Comparison of ENCODE assay signal across 21 cellular contexts in genomic region chr19:7912697-7913564, GRCh38. TPM values are rescaled to one million over a fixed set of nuclear protein-coding genes. Genes with fewer than 3 reads are reported as not detected.
"Had no signal": no experiment of that assay in that cellular context is flagged by ENCODE, and none has a peak within 500 bp of the region (broad histone marks: within the 10 kb centered on the region; RNA-seq: fewer than 3 reads in every experiment).

No MANE protein-coding gene starts in this region.

- ATAC-seq: activated CD8-positive, alpha-beta T cell treated with anti-CD3 and anti-CD28 coated beads, Interleukin-2, amount 10 ng/mL, durations not matched to agents 7 days and 5 days; activated T-cell treated with anti-CD3 and anti-CD28 coated beads, Interleukin-2, amount 50 U/mL, for 4 hours; esophagus mucosa; gastrocnemius medialis; heart left ventricle; T-cell had no signal

- H3K9me3 ChIP-seq: gastrocnemius medialis, heart left ventricle, left ventricle myocardium inferior, tibial nerve, vagina had no signal

- DNase-seq: activated CD4-positive, alpha-beta T cell treated with anti-CD3 and anti-CD28 coated beads, Interleukin-2, amount 10 ng/mL, durations not matched to agents 24 days and 14 days; activated CD4-positive, CD25-positive, alpha-beta regulatory T cell; activated CD8-positive, alpha-beta T cell treated with anti-CD3 and anti-CD28 coated beads, Interleukin-2, amount 10 ng/mL, durations not matched to agents 7 days and 5 days; activated naive CD4-positive, alpha-beta T cell treated with anti-CD3 and anti-CD28 coated beads, Interleukin-2, amount 50 U/mL, for 16 hours; activated T-cell treated with anti-CD3 and anti-CD28 coated beads, Interleukin-2, amount 50 U/mL, for 4 hours; brain microvascular endothelial cell; central memory CD4-positive, alpha-beta T cell; effector CD4-positive, alpha-beta T cell; gastrocnemius medialis; heart left ventricle; left ventricle myocardium inferior; retina; T-cell; T-helper 9 cell had no signal

- H3K27ac Mint-ChIP-seq: activated CD4-positive, alpha-beta T cell treated with anti-CD3 and anti-CD28 coated beads, Interleukin-2, amount 10 ng/mL, durations not matched to agents 24 days and 14 days; activated CD8-positive, alpha-beta T cell treated with anti-CD3 and anti-CD28 coated beads, Interleukin-2, amount 10 ng/mL, durations not matched to agents 7 days and 5 days; memory B cell; stimulated activated naive CD8-positive, alpha-beta T cell treated with anti-CD3 and anti-CD28 coated beads, Interleukin-15, Interleukin-2, amounts not matched to agents 100 ng/mL and 50 ng/mL, for 24 hours; T-cell had no signal

- H3K4me3 ChIP-seq: gastrocnemius medialis, heart left ventricle, left ventricle myocardium inferior, tibial nerve, vagina had no signal

- H3K4me3 Mint-ChIP-seq: activated CD4-positive, alpha-beta T cell treated with anti-CD3 and anti-CD28 coated beads, Interleukin-2, amount 10 ng/mL, durations not matched to agents 24 days and 14 days; activated CD8-positive, alpha-beta T cell treated with anti-CD3 and anti-CD28 coated beads, Interleukin-2, amount 10 ng/mL, durations not matched to agents 7 days and 5 days; activated T-cell treated with anti-CD3 and anti-CD28 coated beads, Interleukin-2, amount 50 U/mL, for 4 hours; memory B cell; stimulated activated naive CD8-positive, alpha-beta T cell treated with anti-CD3 and anti-CD28 coated beads, Interleukin-15, Interleukin-2, amounts not matched to agents 100 ng/mL and 50 ng/mL, for 24 hours; T-cell had no signal

- H3K27me3 ChIP-seq: vagina had no signal

- H3K27ac ChIP-seq: brain microvascular endothelial cell, gastrocnemius medialis, heart left ventricle, left ventricle myocardium inferior, tibial nerve, vagina had no signal

- H3K9me3 Mint-ChIP-seq: activated CD4-positive, alpha-beta T cell treated with anti-CD3 and anti-CD28 coated beads, Interleukin-2, amount 10 ng/mL, durations not matched to agents 24 days and 14 days; activated T-cell treated with anti-CD3 and anti-CD28 coated beads, Interleukin-2, amount 50 U/mL, for 4 hours; memory B cell; stimulated activated naive CD8-positive, alpha-beta T cell treated with anti-CD3 and anti-CD28 coated beads, Interleukin-15, Interleukin-2, amounts not matched to agents 100 ng/mL and 50 ng/mL, for 24 hours; T-cell had no signal

RNA-seq across cellular contexts. Expression of gene TGFBR3L, which starts 1.7 kb away (rescaled TPM):
- total RNA-seq: tibial nerve had no signal

RNA-seq across cellular contexts. Expression of gene CTXN1, which starts 13.0 kb away (rescaled TPM):
- total RNA-seq: esophagus mucosa, gastrocnemius medialis, mononuclear cell had no signal

RNA-seq across cellular contexts. Expression of gene LRRC8E, which starts 24.6 kb away (rescaled TPM):
- total RNA-seq: activated CD4-positive, alpha-beta T cell treated with anti-CD3 and anti-CD28 coated beads, Interleukin-2, amount 10 ng/mL, durations not matched to agents 24 days and 14 days; activated CD8-positive, alpha-beta T cell treated with anti-CD3 and anti-CD28 coated beads, Interleukin-2, amount 10 ng/mL, durations not matched to agents 7 days and 5 days; mononuclear cell; posterior vena cava had no signal
